ENCODE assay signal across 18 cellular contexts in the genomic region with DNA sequence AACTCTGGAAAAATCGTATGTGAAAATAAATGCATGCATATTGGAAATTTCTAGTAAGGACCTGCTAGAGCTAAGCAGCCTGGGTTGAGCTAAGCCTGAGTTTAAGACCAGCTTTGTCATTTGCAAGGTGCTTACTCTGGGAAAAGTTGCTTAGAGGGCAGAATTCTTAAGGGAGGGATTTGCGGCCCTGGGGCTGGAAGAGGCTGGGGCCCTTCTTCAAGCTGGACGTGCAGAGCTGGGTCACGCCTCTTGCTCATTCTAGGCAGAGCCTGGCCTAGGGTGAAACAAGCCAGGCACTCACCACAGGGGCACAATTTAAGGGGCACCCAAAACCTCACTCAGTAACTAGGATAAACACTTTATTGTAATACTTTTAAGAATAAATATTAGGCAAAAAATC.
DNase-seq lines count a peak whose midpoint lies in the region; ATAC-seq and TF ChIP-seq lines count a peak whose summit lies in the region.
"Had no signal": no experiment of that assay in that cellular context is flagged by ENCODE, and none has a peak within 500 bp of the region (broad histone marks: within the 10 kb centered on the region; RNA-seq: fewer than 3 reads in every experiment).

No MANE protein-coding gene starts in this region.

- CTCF ChIA-PET in Caco-2 (lab: Charles Lee), result interaction anchor here (0.8 to 1.7 kb wide), 3 partner anchors 12 to 188 kb away, joined by 3 to 5 read pairs (median 3); no protein-coding TSS in a partner anchor

- ATAC-seq in HG03378 (IDR thresholded peaks at IDR 0.05; ENCODE audit: unreplicated experiment), result no peak

- H3K4me1 ChIP-seq in Caco-2 (peaks cover 43% of the 10 kb centered on the region), colonic mucosa (no peaks in the 10 kb centered on the region), parathyroid adenoma (peaks cover 75% of the 10 kb centered on the region)

- H3K36me3 ChIP-seq in Caco-2 (ENCODE audit: control insufficient read depth, insufficient read depth, low read length) (no peaks in the 10 kb centered on the region), H7 (replicated peaks; ENCODE audit: control insufficient read depth, insufficient read depth, low read length) (no peaks in the 10 kb centered on the region), colonic mucosa (no peaks in the 10 kb centered on the region), parathyroid adenoma (ENCODE audit: control insufficient read depth, insufficient read depth, low read length) (no peaks in the 10 kb centered on the region)

- H3K27me3 ChIP-seq in Caco-2 (replicated peaks; ENCODE audit: control insufficient read depth, insufficient read depth, low read length) (no peaks in the 10 kb centered on the region), H7 (ENCODE audit: control insufficient read depth, insufficient read depth, low read length) (peaks cover 3% of the 10 kb centered on the region; the same call in 1 of the 2 replicates), colonic mucosa (peaks cover 9% of the 10 kb centered on the region), parathyroid adenoma (ENCODE audit: control insufficient read depth, insufficient read depth, low read length) (no peaks in the 10 kb centered on the region)

- no TSS peak for BruUV-seq in Caco-2 (replicated peaks; lab: Mats Ljungman, UMichigan)

- no peaks in the 10 kb centered on the region for H3K9me3 ChIP-seq in Caco-2
- no peaks in the 10 kb centered on the region for H3K9me3 ChIP-seq in colonic mucosa
- no peaks in the 10 kb centered on the region for H3K9me3 ChIP-seq in parathyroid adenoma (ENCODE audit: control insufficient read depth, low read length)

- peak overlapping the region; percentile 34 for H3K27ac Mint-ChIP-seq in Caco-2 (ENCODE audit: unreplicated experiment)
- H3K27ac Mint-ChIP-seq: CD14-positive monocyte, IgD-negative memory B cell had no signal

- peaks cover 35% of the 10 kb centered on the region for H3K4me1 Mint-ChIP-seq in Caco-2 (ENCODE audit: low read depth, unreplicated experiment)
- H3K4me1 Mint-ChIP-seq: CD14-positive monocyte, IgD-negative memory B cell had no signal

- POLR2A ChIA-PET in Caco-2 (lab: Charles Lee), result no interaction called here

- H3K27ac ChIP-seq in colonic mucosa, result no peak overlapping the region
- H3K27ac ChIP-seq in parathyroid adenoma, result peak overlapping the region; percentile 61
- H3K27ac ChIP-seq: HL-60 had no signal

- H2AFZ ChIP-seq in parathyroid adenoma, result peak overlapping the region; percentile 41

- intact Hi-C loops in Caco-2 (cut with micrococcal nuclease; ENCODE audit: unreplicated experiment) (loop anchor here (2.0 kb wide), 1 partner anchor 13 kb away; no protein-coding TSS in a partner anchor), colonic mucosa (cut with DNase I) (no loop called here)

- H3K4me2 ChIP-seq in parathyroid adenoma (ENCODE audit: low read length), result no peak overlapping the region

- H3K36me3 Mint-ChIP-seq in Caco-2 (ENCODE audit: insufficient read depth, unreplicated experiment), result peaks cover 4% of the 10 kb centered on the region
- H3K36me3 Mint-ChIP-seq: CD14-positive monocyte, IgD-negative memory B cell had no signal

- no peaks in the 10 kb centered on the region for H3K9me3 Mint-ChIP-seq in Caco-2 (ENCODE audit: unreplicated experiment)
- H3K9me3 Mint-ChIP-seq: H9, IgD-negative memory B cell had no signal

- DNase-seq in Caco-2, result peak in 1 of 2 experiments; percentile 47
- DNase-seq in H7, result peak; percentile 26
- DNase-seq in colonic mucosa, result peak; percentile 4
- DNase-seq in putamen (ENCODE audit: low spot score), result no peak
- no peak for DNase-seq in G401 (ENCODE audit: low spot score)
- DNase-seq: ACHN, AML-193, COR-L47, EL, H9, NCI-H187, NCI-H226, NCI-H524 treated with DMSO at 0.1 percent for 48 hours had no signal

- in situ Hi-C loops in G401 (cut with HindIII; ENCODE audit: low sequenced_read_pairs), result no loop called here

- H3K4me3 Mint-ChIP-seq in Caco-2 (ENCODE audit: unreplicated experiment), result no peak overlapping the region
- H3K4me3 Mint-ChIP-seq: CD14-positive monocyte, H9, IgD-negative memory B cell had no signal

- no peak overlapping the region for H3K4me3 ChIP-seq in Caco-2 (ENCODE audit: low read depth, low read length)
- H3K4me3 ChIP-seq in H7 (ENCODE audit: insufficient read depth, low read depth, low read length), result no peak overlapping the region
- no peak overlapping the region for H3K4me3 ChIP-seq in colonic mucosa
- no peak overlapping the region for H3K4me3 ChIP-seq in parathyroid adenoma (ENCODE audit: low read depth, low read length)

- peaks cover 2% of the 10 kb centered on the region for H3K79me2 ChIP-seq in parathyroid adenoma

- no peak for TF ChIP-seq CTCF in Caco-2 (IDR thresholded peaks at IDR 0.05; ENCODE audit: insufficient read depth in 1 of 2, low read depth in 1 of 2, low read length in 1 of 2, severe bottlenecking in 1 of 2, unreplicated experiment in 1 of 2)
- TF ChIP-seq CTCF in colonic mucosa (IDR thresholded peaks at IDR 0.05), result no peak
- no peak for TF ChIP-seq CTCF in parathyroid adenoma (IDR thresholded peaks at IDR 0.05)

- H3K9ac ChIP-seq in colonic mucosa (ENCODE audit: low read depth in 2 of 2, low read length in 2 of 2) (no peak overlapping the region), parathyroid adenoma (no peak overlapping the region)

- H3K27me3 Mint-ChIP-seq in Caco-2 (ENCODE audit: insufficient read depth, unreplicated experiment), result no peaks in the 10 kb centered on the region
- H3K27me3 Mint-ChIP-seq: IgD-negative memory B cell had no signal

Comparison
In these comparisons a context has a peak if more than half of its experiments do, and no peak if none do; other contexts are left out.
1. DNase-seq: peak in H7 (single experiment) and colonic mucosa (single experiment); none in putamen (single experiment) and G401 (single experiment).